In the genomic region with DNA sequence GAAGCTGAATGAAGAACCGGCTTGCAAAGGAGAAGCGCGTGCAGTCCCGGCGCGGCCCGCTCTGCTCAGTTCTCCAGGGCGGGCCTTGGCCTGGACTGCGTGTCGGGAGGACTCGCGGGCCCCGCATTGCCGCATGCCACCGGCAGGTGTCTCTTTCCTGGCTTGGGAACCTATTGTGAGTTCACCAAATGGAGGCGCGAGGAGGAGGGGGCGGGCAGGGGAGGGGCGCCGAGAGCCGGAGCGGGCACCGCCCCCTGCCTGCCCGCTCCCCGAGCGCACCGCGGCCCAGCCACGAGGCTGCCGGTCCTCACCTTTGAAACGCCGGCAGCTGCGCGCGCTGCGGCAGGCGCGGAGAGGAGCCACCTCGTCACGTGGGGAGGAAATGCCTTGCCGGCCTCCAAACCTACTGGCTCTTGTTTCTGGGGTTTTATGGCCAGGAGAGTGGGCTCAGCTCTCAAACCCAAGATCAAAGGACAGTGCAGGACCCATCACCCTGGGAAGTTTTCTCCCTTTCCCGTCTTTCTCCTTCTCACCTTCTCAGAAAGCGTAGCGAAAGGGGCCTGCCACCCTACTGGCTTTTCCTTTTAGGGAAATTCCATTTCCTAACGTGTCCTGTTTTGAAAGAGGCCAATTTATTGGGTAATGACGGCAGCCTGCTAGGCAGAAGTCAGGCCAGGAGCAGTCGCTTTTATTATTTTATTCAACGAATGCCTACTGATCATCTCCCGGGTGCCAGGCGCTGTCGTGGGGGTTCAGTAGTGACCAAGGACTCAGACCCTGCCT, we compare ENCODE assay signal across 8 cellular contexts. TPM values are rescaled to one million over a fixed set of nuclear protein-coding genes. Genes with fewer than 3 reads are reported as not detected.
A peak's percentile ranks its signal among the peaks of the same experiment; 100 is the strongest.
DNase-seq lines count a peak whose midpoint lies in the region; TF ChIP-seq lines count a peak whose summit lies in the region.

No MANE protein-coding gene starts in this region.

- DNase-seq in GM03348 (ENCODE audit: low spot score) (peak; percentile 93), H7 (peak; percentile 98), MM.1S (peak; percentile 80), choroid plexus epithelial cell (ENCODE audit: low read depth) (peak; percentile 93), kidney tubule cell (ENCODE audit: low spot score) (peak; percentile 91), NCI-H1105 treated with DMSO at 0.1 percent for 48 hours (lab: John Stamatoyannopoulos, UW) (no peak)
- DNase-seq in activated CD4-positive, alpha-beta T cell treated with anti-CD3 and anti-CD28 coated beads for 4 hours, result peak; percentile 91 to 94
- peak; percentile 65 to 91 (median 82) for DNase-seq in stimulated activated CD4-positive, alpha-beta T cell treated with anti-CD3 and anti-CD28 coated beads, Interleukin-1b, Interleukin-23, amount 100 ng/mL, for 24 hours (ENCODE audit: low read depth in 4 of 4, low spot score in 1 of 4)

- H3K9me2 ChIP-seq in MM.1S (replicated peaks; ENCODE audit: insufficient read depth, low read length), result no peaks in the 10 kb centered on the region

- TF ChIP-seq CTCF in MM.1S (IDR thresholded peaks at IDR 0.05; ENCODE audit: low read length), result peak; percentile 43
- TF ChIP-seq CTCF in choroid plexus epithelial cell (conservative IDR thresholded peaks at IDR 0.05; ENCODE audit: low read depth, low read length), result peak; percentile 72

- no peak overlapping the region for H3K9ac ChIP-seq in MM.1S (ENCODE audit: low read length)

- no peaks in the 10 kb centered on the region for H3K79me2 ChIP-seq in MM.1S (ENCODE audit: low read length)

- no peak overlapping the region for H3K27ac ChIP-seq in MM.1S (ENCODE audit: low read length)

- no peaks in the 10 kb centered on the region for H3F3A ChIP-seq in MM.1S (ENCODE audit: insufficient read depth, low read length)

- H2AFZ ChIP-seq in MM.1S (ENCODE audit: low read length), result peak overlapping the region; percentile 80

- H3K4me2 ChIP-seq in MM.1S (ENCODE audit: low read depth, low read length), result peak overlapping the region; percentile 52; the same call in 1 of the 2 replicates

- no peaks in the 10 kb centered on the region for H4K20me1 ChIP-seq in MM.1S (ENCODE audit: insufficient read depth, low read length)

- H3K27me3 ChIP-seq in H7 (ENCODE audit: control insufficient read depth, insufficient read depth, low read length), result peaks cover 13% of the 10 kb centered on the region
- H3K27me3 ChIP-seq in MM.1S (replicated peaks; ENCODE audit: insufficient read depth, low read length), result no peaks in the 10 kb centered on the region

- H3K4me3 ChIP-seq in H7 (ENCODE audit: insufficient read depth, low read depth, low read length), result peak overlapping the region; percentile 24; the same call in 1 of the 2 replicates
- no peak overlapping the region for H3K4me3 ChIP-seq in MM.1S (ENCODE audit: low read length)
- H3K4me3 ChIP-seq in choroid plexus epithelial cell (ENCODE audit: low read depth, low read length), result peak overlapping the region; percentile 39

- H3K4me1 ChIP-seq in MM.1S (ENCODE audit: low read length), result no peaks in the 10 kb centered on the region

- no peaks in the 10 kb centered on the region for H3K9me3 ChIP-seq in MM.1S (replicated peaks; ENCODE audit: insufficient read depth, low read length)

- H3K36me3 ChIP-seq in H7 (replicated peaks; ENCODE audit: control insufficient read depth, insufficient read depth, low read length), result no peaks in the 10 kb centered on the region
- no peaks in the 10 kb centered on the region for H3K36me3 ChIP-seq in MM.1S (replicated peaks; ENCODE audit: insufficient read depth, low read length)

RNA-seq across cellular contexts. Expression of a gene that starts 13.8 kb away (rescaled TPM):
- not detected in 2 replicates for total RNA-seq in H7 (2014; rRNA removed; shearing (Covaris generic))

RNA-seq across cellular contexts. Expression of a gene that starts 57.2 kb away (rescaled TPM):
- total RNA-seq in H7 (2014; rRNA removed; shearing (Covaris generic)), result 507 and 508 TPM in 2 replicates
